8 cellular contexts compared by ENCODE assay signal in the genomic region with DNA sequence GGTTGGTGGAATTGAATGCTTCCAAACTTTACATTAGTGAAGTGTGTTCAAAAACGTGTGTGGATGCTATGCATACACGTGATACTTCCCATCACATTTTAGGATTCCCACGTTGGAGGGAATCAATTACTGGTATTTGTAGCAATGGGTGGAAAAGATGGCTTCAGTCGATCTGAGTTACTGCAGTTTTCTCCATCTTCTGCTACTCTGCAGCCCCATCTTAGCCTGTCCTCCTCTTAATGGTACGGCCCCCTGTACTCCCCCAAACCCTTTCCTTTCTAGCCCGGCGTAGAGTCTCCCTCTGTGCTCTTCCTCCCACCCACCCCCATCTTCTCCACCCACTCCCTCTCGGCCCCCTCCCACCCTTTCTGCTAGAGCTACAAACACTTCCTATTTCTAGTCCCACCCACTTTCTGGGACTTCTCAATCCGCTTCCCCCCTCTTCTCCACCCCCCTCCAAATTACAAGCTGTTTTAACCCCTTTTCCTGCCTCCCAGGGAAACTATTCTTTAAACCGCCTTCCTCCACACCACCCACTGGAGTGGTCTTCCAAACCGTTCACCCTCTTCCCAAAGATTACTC. TPM values are rescaled to one million over a fixed set of nuclear protein-coding genes. Genes with fewer than 3 reads are reported as not detected.
DNase-seq lines count a peak whose midpoint lies in the region; ATAC-seq, FAIRE-seq and TF ChIP-seq lines count a peak whose summit lies in the region.

No MANE protein-coding gene starts in this region.

- ATAC-seq in HG02885 (IDR thresholded peaks at IDR 0.05; ENCODE audit: poor library complexity, unreplicated experiment) (no peak), HG03175 (IDR thresholded peaks at IDR 0.05; ENCODE audit: unreplicated experiment) (no peak)

- intact Hi-C loops in uterus (cut with DNase I; ENCODE audit: low total_unique reads), result no loop called here

- no peaks in the 10 kb centered on the region for H3K27me3 ChIP-seq in SJSA1 (replicated peaks)
- H3K27me3 ChIP-seq in uterus, result no peaks in the 10 kb centered on the region

- H3K36me3 ChIP-seq in SJSA1 (peaks cover 70% of the 10 kb centered on the region), mesodermal cell (ENCODE audit: control insufficient read depth, insufficient read depth, low read length) (peaks cover 57% of the 10 kb centered on the region), uterus (no peaks in the 10 kb centered on the region)

- DNase-seq in AG08395 (ENCODE audit: low spot score) (peak; percentile 57), GM19239 (ENCODE audit: insufficient read length, low spot score) (peak; percentile 31), SJSA1 (ENCODE audit: low read depth in 1 of 2, low spot score in 2 of 2) (no peak), dermis blood vessel endothelial cell (peak; percentile 60), uterus (no peak)

- H3K27ac ChIP-seq in SJSA1 (peak overlapping the region; percentile 90), mesodermal cell (ENCODE audit: low read depth, low read length, severe bottlenecking) (peak overlapping the region; percentile 88), uterus (peak overlapping the region; percentile 81 to 92)

- TF ChIP-seq CTCF in uterus (IDR thresholded peaks at IDR 0.05), result no peak

- H3K4me3 ChIP-seq in SJSA1, result peak overlapping the region; percentile 99
- H3K4me3 ChIP-seq in mesodermal cell (ENCODE audit: extremely low read depth, insufficient read depth, low read length, poor library complexity, severe bottlenecking), result peak overlapping the region; percentile 83
- H3K4me3 ChIP-seq in uterus, result peak overlapping the region; percentile 82 to 98

- WGBS in mesodermal cell (ENCODE audit: insufficient coverage in 2 of 2), 2 experiments, result 0% methylated on average over 3 to 7 of the region's 11 CpGs

- no peak for FAIRE-seq in GM19239 (lab: Jason Lieb, UNC)

- H3K9me3 ChIP-seq in SJSA1 (replicated peaks), result no peaks in the 10 kb centered on the region; the same call in 1 of the 2 replicates
- no peaks in the 10 kb centered on the region for H3K9me3 ChIP-seq in mesodermal cell (ENCODE audit: control insufficient read depth, low read length)
- H3K9me3 ChIP-seq in uterus, result no peaks in the 10 kb centered on the region

- H3K4me1 ChIP-seq in SJSA1 (replicated peaks) (peaks cover 23% of the 10 kb centered on the region), mesodermal cell (ENCODE audit: control insufficient read depth, insufficient read depth, low read length, poor library complexity, severe bottlenecking) (peaks cover 15% of the 10 kb centered on the region), uterus (peaks cover 0 to 12% of the 10 kb centered on the region in 2 donors)

- TF ChIP-seq POLR2A in uterus (IDR thresholded peaks at IDR 0.05), result no peak

RNA-seq across cellular contexts. Expression of a gene that starts 1.1 kb away (rescaled TPM):
- total RNA-seq in SJSA1 (2014; rRNA removed; shearing (Covaris generic)), result 37.6 and 43.1 TPM in 2 replicates
- total RNA-seq in dermis blood vessel endothelial cell, result 89.9 and 160 TPM in 2 replicates
- 116 TPM for polyA plus RNA-seq in mesodermal cell (2013, experiment 1 of 2)
- polyA plus RNA-seq in mesodermal cell (2013, experiment 2 of 2), result 99.3 TPM
- 100 to 1,000 TPM in 1 of 4 donors, 10 to 100 TPM in 3; 29.7 to 120 (median 65.3) TPM for total RNA-seq in uterus

RNA-seq across cellular contexts. Expression of a gene that starts 1.2 kb away (rescaled TPM):
- total RNA-seq in SJSA1 (2014; rRNA removed; shearing (Covaris generic)), result 20.2 and 28.1 TPM in 2 replicates
- total RNA-seq in dermis blood vessel endothelial cell (14.1 and 26.7 TPM in 2 replicates), uterus (10 to 100 TPM; 12.1 to 45.1 (median 31.4) TPM)
- 37.2 TPM for polyA plus RNA-seq in mesodermal cell (2013, experiment 1 of 2)
- polyA plus RNA-seq in mesodermal cell (2013, experiment 2 of 2), result 33.0 TPM

RNA-seq across cellular contexts. Expression of a gene that starts 25.8 kb away (rescaled TPM):
- 0.58 and 1.4 TPM in 2 replicates for total RNA-seq in SJSA1 (2014; rRNA removed; shearing (Covaris generic))
- total RNA-seq in dermis blood vessel endothelial cell (3.6 and 4.5 TPM in 2 replicates), uterus (1 to 10 TPM in 3 of 4 donors, under 1 TPM in 1; under 0.01 to 2.6 (median 1.8) TPM)
- polyA plus RNA-seq in mesodermal cell (2013, experiment 1 of 2), result 0.41 TPM
- 0.35 TPM for polyA plus RNA-seq in mesodermal cell (2013, experiment 2 of 2)

RNA-seq across cellular contexts. Expression of a gene that starts 55.7 kb away (rescaled TPM):
- total RNA-seq in SJSA1 (2014; rRNA removed; shearing (Covaris generic)), result 17.3 and 43.6 TPM in 2 replicates
- total RNA-seq in dermis blood vessel endothelial cell (91.0 and 185 TPM in 2 replicates), uterus (10 to 100 TPM; 28.2 to 88.0 (median 59.5) TPM)
- 13.7 TPM for polyA plus RNA-seq in mesodermal cell (2013, experiment 1 of 2)
- polyA plus RNA-seq in mesodermal cell (2013, experiment 2 of 2), result 12.7 TPM

Comparison
In these comparisons a context has a peak if more than half of its experiments do, and no peak if none do; other contexts are left out.
1. DNase-seq: peak in AG08395 (single experiment), GM19239 (single experiment) and dermis blood vessel endothelial cell (single experiment); none in SJSA1 (0 of 2) and uterus (0 of 2).
2. Peak in every context shown above with its lines, with median percentiles within 50 percentile points of each other: H3K27ac ChIP-seq and H3K4me3 ChIP-seq.